ENCODE assay signal across 1 cellular context in genomic region chr3:154668187-154668586, GRCh38.
TF ChIP-seq lines count a peak whose summit lies in the region.

No MANE protein-coding gene starts in this region.

TF ChIP-seq in GM23338, 12 proteins besides CTCF, POLR2A, EP300 and RAD21 (continued from another document):
- no peak for TF ChIP-seq REST (IDR thresholded peaks at IDR 0.05; ENCODE audit: unreplicated experiment)
- TF ChIP-seq NANOG (IDR thresholded peaks at IDR 0.05; ENCODE audit: borderline replicate concordance), result no peak
- no peak for TF ChIP-seq CREB1 (CRISPR knock-in tag; IDR thresholded peaks at IDR 0.05; ENCODE audit: low read depth)
- no peak for TF ChIP-seq JUNB (IDR thresholded peaks at IDR 0.05; ENCODE audit: unreplicated experiment)
- no peak for TF ChIP-seq ZNF331 (CRISPR knock-in tag; IDR thresholded peaks at IDR 0.05; ENCODE audit: low read depth)
- no peak for TF ChIP-seq ETS1 (IDR thresholded peaks at IDR 0.05)
- no peak for TF ChIP-seq EZH2phosphoT487 (IDR thresholded peaks at IDR 0.05; ENCODE audit: unreplicated experiment)
- no peak for TF ChIP-seq STAT1 (IDR thresholded peaks at IDR 0.05; ENCODE audit: unreplicated experiment)
